ENCODE assay signal across 2 cellular contexts in the genomic region with DNA sequence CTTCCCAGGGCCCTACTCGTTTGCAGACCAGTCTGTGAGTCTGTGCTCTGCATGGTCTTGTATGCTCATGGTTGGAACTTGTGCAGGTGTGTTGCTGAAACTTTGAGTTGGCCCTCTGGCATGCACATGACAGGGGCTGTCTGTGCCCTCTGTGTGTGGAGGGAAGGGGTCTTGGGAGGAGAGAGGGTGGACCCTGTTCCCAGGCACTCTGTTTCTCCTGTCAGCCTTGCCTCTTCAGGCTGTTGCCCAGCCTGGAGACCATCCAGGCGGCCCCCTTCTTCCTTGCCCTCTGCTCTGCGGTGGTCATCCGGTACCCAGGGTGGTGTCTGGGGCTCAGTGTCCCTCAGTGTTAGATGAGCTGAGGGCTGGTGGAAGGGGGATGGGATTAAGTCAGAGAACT.
TF ChIP-seq lines count a peak whose summit lies in the region.

No MANE protein-coding gene starts in this region.

TF ChIP-seq in GM23338, 12 proteins besides CTCF, POLR2A, EP300 and RAD21 (continues in another document):
- TF ChIP-seq POLR2AphosphoS5 (IDR thresholded peaks at IDR 0.05; ENCODE audit: low read depth) (no peak), NANOG (IDR thresholded peaks at IDR 0.05; ENCODE audit: borderline replicate concordance) (no peak), CREB1 (CRISPR knock-in tag; IDR thresholded peaks at IDR 0.05; ENCODE audit: low read depth) (no peak), ZNF331 (CRISPR knock-in tag; IDR thresholded peaks at IDR 0.05; ENCODE audit: low read depth) (no peak), JUNB (IDR thresholded peaks at IDR 0.05; ENCODE audit: unreplicated experiment) (no peak), EZH2phosphoT487 (IDR thresholded peaks at IDR 0.05; ENCODE audit: unreplicated experiment) (no peak), ZNF114 (CRISPR knock-in tag; IDR thresholded peaks at IDR 0.05) (no peak)
- TF ChIP-seq, protein P1, sequence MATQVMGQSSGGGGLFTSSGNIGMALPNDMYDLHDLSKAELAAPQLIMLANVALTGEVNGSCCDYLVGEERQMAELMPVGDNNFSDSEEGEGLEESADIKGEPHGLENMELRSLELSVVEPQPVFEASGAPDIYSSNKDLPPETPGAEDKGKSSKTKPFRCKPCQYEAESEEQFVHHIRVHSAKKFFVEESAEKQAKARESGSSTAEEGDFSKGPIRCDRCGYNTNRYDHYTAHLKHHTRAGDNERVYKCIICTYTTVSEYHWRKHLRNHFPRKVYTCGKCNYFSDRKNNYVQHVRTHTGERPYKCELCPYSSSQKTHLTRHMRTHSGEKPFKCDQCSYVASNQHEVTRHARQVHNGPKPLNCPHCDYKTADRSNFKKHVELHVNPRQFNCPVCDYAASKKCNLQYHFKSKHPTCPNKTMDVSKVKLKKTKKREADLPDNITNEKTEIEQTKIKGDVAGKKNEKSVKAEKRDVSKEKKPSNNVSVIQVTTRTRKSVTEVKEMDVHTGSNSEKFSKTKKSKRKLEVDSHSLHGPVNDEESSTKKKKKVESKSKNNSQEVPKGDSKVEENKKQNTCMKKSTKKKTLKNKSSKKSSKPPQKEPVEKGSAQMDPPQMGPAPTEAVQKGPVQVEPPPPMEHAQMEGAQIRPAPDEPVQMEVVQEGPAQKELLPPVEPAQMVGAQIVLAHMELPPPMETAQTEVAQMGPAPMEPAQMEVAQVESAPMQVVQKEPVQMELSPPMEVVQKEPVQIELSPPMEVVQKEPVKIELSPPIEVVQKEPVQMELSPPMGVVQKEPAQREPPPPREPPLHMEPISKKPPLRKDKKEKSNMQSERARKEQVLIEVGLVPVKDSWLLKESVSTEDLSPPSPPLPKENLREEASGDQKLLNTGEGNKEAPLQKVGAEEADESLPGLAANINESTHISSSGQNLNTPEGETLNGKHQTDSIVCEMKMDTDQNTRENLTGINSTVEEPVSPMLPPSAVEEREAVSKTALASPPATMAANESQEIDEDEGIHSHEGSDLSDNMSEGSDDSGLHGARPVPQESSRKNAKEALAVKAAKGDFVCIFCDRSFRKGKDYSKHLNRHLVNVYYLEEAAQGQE (IDR thresholded peaks at IDR 0.05; ENCODE audit: unreplicated experiment) = no peak
- TF ChIP-seq, protein P2, sequence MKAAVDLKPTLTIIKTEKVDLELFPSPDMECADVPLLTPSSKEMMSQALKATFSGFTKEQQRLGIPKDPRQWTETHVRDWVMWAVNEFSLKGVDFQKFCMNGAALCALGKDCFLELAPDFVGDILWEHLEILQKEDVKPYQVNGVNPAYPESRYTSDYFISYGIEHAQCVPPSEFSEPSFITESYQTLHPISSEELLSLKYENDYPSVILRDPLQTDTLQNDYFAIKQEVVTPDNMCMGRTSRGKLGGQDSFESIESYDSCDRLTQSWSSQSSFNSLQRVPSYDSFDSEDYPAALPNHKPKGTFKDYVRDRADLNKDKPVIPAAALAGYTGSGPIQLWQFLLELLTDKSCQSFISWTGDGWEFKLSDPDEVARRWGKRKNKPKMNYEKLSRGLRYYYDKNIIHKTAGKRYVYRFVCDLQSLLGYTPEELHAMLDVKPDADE (IDR thresholded peaks at IDR 0.05) = no peak
- TF ChIP-seq, protein P3, sequence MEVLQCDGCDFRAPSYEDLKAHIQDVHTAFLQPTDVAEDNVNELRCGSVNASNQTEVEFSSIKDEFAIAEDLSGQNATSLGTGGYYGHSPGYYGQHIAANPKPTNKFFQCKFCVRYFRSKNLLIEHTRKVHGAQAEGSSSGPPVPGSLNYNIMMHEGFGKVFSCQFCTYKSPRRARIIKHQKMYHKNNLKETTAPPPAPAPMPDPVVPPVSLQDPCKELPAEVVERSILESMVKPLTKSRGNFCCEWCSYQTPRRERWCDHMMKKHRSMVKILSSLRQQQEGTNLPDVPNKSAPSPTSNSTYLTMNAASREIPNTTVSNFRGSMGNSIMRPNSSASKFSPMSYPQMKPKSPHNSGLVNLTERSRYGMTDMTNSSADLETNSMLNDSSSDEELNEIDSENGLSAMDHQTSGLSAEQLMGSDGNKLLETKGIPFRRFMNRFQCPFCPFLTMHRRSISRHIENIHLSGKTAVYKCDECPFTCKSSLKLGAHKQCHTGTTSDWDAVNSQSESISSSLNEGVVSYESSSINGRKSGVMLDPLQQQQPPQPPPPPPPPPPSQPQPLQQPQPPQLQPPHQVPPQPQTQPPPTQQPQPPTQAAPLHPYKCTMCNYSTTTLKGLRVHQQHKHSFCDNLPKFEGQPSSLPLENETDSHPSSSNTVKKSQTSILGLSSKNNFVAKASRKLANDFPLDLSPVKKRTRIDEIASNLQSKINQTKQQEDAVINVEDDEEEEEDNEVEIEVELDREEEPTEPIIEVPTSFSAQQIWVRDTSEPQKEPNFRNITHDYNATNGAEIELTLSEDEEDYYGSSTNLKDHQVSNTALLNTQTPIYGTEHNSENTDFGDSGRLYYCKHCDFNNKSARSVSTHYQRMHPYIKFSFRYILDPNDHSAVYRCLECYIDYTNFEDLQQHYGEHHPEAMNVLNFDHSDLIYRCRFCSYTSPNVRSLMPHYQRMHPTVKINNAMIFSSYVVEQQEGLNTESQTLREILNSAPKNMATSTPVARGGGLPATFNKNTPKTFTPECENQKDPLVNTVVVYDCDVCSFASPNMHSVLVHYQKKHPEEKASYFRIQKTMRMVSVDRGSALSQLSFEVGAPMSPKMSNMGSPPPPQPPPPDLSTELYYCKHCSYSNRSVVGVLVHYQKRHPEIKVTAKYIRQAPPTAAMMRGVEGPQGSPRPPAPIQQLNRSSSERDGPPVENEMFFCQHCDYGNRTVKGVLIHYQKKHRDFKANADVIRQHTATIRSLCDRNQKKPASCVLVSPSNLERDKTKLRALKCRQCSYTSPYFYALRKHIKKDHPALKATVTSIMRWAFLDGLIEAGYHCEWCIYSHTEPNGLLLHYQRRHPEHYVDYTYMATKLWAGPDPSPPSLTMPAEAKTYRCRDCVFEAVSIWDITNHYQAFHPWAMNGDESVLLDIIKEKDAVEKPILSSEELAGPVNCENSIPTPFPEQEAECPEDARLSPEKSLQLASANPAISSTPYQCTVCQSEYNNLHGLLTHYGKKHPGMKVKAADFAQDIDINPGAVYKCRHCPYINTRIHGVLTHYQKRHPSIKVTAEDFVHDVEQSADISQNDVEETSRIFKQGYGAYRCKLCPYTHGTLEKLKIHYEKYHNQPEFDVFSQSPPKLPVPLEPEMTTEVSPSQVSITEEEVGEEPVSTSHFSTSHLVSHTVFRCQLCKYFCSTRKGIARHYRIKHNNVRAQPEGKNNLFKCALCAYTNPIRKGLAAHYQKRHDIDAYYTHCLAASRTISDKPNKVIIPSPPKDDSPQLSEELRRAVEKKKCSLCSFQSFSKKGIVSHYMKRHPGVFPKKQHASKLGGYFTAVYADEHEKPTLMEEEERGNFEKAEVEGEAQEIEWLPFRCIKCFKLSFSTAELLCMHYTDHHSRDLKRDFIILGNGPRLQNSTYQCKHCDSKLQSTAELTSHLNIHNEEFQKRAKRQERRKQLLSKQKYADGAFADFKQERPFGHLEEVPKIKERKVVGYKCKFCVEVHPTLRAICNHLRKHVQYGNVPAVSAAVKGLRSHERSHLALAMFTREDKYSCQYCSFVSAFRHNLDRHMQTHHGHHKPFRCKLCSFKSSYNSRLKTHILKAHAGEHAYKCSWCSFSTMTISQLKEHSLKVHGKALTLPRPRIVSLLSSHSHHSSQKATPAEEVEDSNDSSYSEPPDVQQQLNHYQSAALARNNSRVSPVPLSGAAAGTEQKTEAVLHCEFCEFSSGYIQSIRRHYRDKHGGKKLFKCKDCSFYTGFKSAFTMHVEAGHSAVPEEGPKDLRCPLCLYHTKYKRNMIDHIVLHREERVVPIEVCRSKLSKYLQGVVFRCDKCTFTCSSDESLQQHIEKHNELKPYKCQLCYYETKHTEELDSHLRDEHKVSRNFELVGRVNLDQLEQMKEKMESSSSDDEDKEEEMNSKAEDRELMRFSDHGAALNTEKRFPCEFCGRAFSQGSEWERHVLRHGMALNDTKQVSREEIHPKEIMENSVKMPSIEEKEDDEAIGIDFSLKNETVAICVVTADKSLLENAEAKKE (CRISPR knock-in tag; IDR thresholded peaks at IDR 0.05) = no peak

TF ChIP-seq in GM12878, 131 proteins besides CTCF, POLR2A, EP300 and RAD21:
- TF ChIP-seq BACH1 (IDR thresholded peaks at IDR 0.05; ENCODE audit: borderline replicate concordance) = no peak
- no peak for TF ChIP-seq CHD1 (IDR thresholded peaks at IDR 0.05; ENCODE audit: low read depth, low read length)
- TF ChIP-seq, protein P4, sequence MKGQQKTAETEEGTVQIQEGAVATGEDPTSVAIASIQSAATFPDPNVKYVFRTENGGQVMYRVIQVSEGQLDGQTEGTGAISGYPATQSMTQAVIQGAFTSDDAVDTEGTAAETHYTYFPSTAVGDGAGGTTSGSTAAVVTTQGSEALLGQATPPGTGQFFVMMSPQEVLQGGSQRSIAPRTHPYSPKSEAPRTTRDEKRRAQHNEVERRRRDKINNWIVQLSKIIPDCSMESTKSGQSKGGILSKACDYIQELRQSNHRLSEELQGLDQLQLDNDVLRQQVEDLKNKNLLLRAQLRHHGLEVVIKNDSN (IDR thresholded peaks at IDR 0.05; ENCODE audit: borderline replicate concordance, extremely low read length, insufficient read depth, low read depth, low read length) = no peak
- TF ChIP-seq YY1 (IDR thresholded peaks at IDR 0.05; ENCODE audit: low read depth, low read length) = no peak
- no peak for TF ChIP-seq CREB1 (IDR thresholded peaks at IDR 0.05; ENCODE audit: low read depth)
